Comparison of ENCODE assay signal across 9 cellular contexts in genomic region chr4:41339812-41340809, GRCh38.
DNase-seq lines count a peak whose midpoint lies in the region; ATAC-seq and TF ChIP-seq lines count a peak whose summit lies in the region.
"Had no signal": no experiment of that assay in that cellular context is flagged by ENCODE, and none has a peak within 500 bp of the region (broad histone marks: within the 10 kb centered on the region; RNA-seq: fewer than 3 reads in every experiment).

No MANE protein-coding gene starts in this region.

- H3K36me3 ChIP-seq in IMR-90 (ENCODE audit: control insufficient read depth, insufficient read depth, low read length): no peaks in the 10 kb centered on the region
- no peaks in the 10 kb centered on the region for H3K36me3 ChIP-seq in iPS-20b (ENCODE audit: insufficient read depth, low read depth, low read length)

- no peak overlapping the region for H3K23ac ChIP-seq in IMR-90 (ENCODE audit: low read depth, low read length)

- no peaks in the 10 kb centered on the region for H3K9me3 ChIP-seq in IMR-90 (ENCODE audit: control insufficient read depth, insufficient read depth, low read length)
- H3K9me3 ChIP-seq in iPS-20b (ENCODE audit: insufficient read depth, low read depth, low read length): peaks cover 6% of the 10 kb centered on the region; the same call in 1 of the 2 replicates
- H3K9me3 ChIP-seq: psoas muscle had no signal

- H3K27ac ChIP-seq in IMR-90 (ENCODE audit: insufficient read depth, low read length): no peak overlapping the region
- peak overlapping the region; percentile 54 for H3K27ac ChIP-seq in iPS-20b (ENCODE audit: low read length)
- H3K27ac ChIP-seq: psoas muscle had no signal

- H2AK5ac ChIP-seq in IMR-90 (ENCODE audit: low read depth, low read length): no peak overlapping the region

- H2AFZ ChIP-seq in IMR-90 (replicated peaks; ENCODE audit: low read length, poor library complexity): no peak overlapping the region

- no peaks in the 10 kb centered on the region for H4K20me1 ChIP-seq in IMR-90 (ENCODE audit: insufficient read depth, low read length)

- no peak overlapping the region for H2BK20ac ChIP-seq in IMR-90 (ENCODE audit: low read depth, low read length)

- H4K91ac ChIP-seq in IMR-90 (ENCODE audit: insufficient read depth, low read depth, low read length): no peak overlapping the region

- no peaks in the 10 kb centered on the region for H3K27me3 ChIP-seq in IMR-90 (ENCODE audit: control insufficient read depth, insufficient read depth, low read length)
- no peaks in the 10 kb centered on the region for H3K27me3 ChIP-seq in iPS-20b (ENCODE audit: insufficient read depth, low read length)

- H3K18ac ChIP-seq in IMR-90 (ENCODE audit: low read depth, low read length): no peak overlapping the region

- ATAC-seq in IMR-90 (ENCODE audit: low read depth): peak; percentile 59; the same call in 1 of the 2 replicates
- no peak for ATAC-seq in GM19463 (IDR thresholded peaks at IDR 0.05; ENCODE audit: unreplicated experiment)
- ATAC-seq in GM21576 (IDR thresholded peaks at IDR 0.05; ENCODE audit: unreplicated experiment): no peak

- BruUV-seq in IMR-90 (replicated peaks; lab: Mats Ljungman, UMichigan): no TSS peak

- no peak overlapping the region for H2AK9ac ChIP-seq in IMR-90 (replicated peaks; ENCODE audit: low read depth, low read length, poor library complexity)

- no peaks in the 10 kb centered on the region for H3K79me1 ChIP-seq in IMR-90 (ENCODE audit: low read depth in 1 of 2, low read length in 2 of 2)

- no peak overlapping the region; the same call in 1 of the 2 replicates for H3K4me2 ChIP-seq in IMR-90 (ENCODE audit: low read depth, low read length)

- in situ Hi-C loops in IMR-90 (cut with MboI; ENCODE audit: low sequenced_read_pairs): no loop called here

- WGBS in IMR-90 (ENCODE audit: extremely low coverage in 2 of 2, insufficient read length in 1 of 2), 2 experiments: 0% methylated on average over 2 of the region's 10 CpGs; no CpG with 5 or more reads in 1 of the 2 experiments

- peak; percentile 34 for DNase-seq in IMR-90
- DNase-seq in anterior cingulate cortex (lab: John Stamatoyannopoulos, UW): peak in 46 of 58 donors; percentile 1 to 85 (median 37)
- DNase-seq in superior temporal gyrus (ENCODE audit: extremely low spot score): peak; percentile 94
- DNase-seq in SHP77 treated with DMSO at 0.1 percent for 48 hours (lab: John Stamatoyannopoulos, UW): no peak
- DNase-seq: NCI-H2107, psoas muscle had no signal

- H2BK120ac ChIP-seq in IMR-90 (ENCODE audit: low read depth, low read length): no peak overlapping the region

- H2BK5ac ChIP-seq in IMR-90 (ENCODE audit: low read depth, low read length, poor library complexity, severe bottlenecking): no peak overlapping the region

- no peak for TF ChIP-seq CTCF in IMR-90 (conservative IDR thresholded peaks at IDR 0.05; ENCODE audit: low read depth, low read length)

- no peaks in the 10 kb centered on the region for H3K9me1 ChIP-seq in IMR-90 (ENCODE audit: insufficient read depth, low read length)

- H3K4me3 ChIP-seq in IMR-90 (ENCODE audit: insufficient read depth, low read depth, low read length) (no peak overlapping the region), iPS-20b (ENCODE audit: low read length) (peak overlapping the region; percentile 22; the same call in 1 of the 2 replicates)
- H3K4me3 ChIP-seq: psoas muscle had no signal

- no peak overlapping the region for H3K4ac ChIP-seq in IMR-90 (ENCODE audit: low read depth, low read length)

- H3K4me1 ChIP-seq in IMR-90 (ENCODE audit: control insufficient read depth, insufficient read depth, low read length): no peaks in the 10 kb centered on the region
- H3K4me1 ChIP-seq in iPS-20b (ENCODE audit: insufficient read depth, low read length): peaks cover 13% of the 10 kb centered on the region; the same call in 1 of the 2 replicates
- H3K4me1 ChIP-seq: psoas muscle had no signal

- dilution Hi-C loops in IMR-90 (cut with HindIII; ENCODE audit: low sequenced_read_pairs, unreplicated experiment): no loop called here

- CTCF ChIA-PET in IMR-90 (lab: Yijun Ruan, JAX): interaction anchor here (0.7 kb wide), 1 partner anchor 8 kb away, joined by 3 read pairs; no protein-coding TSS in a partner anchor

- no peak overlapping the region for H2BK15ac ChIP-seq in IMR-90 (ENCODE audit: low read depth, low read length)

- no peak overlapping the region for H4K5ac ChIP-seq in IMR-90 (ENCODE audit: low read depth, low read length)

- no peak for TF ChIP-seq POLR2A in IMR-90 (IDR thresholded peaks at IDR 0.05; ENCODE audit: low read depth, low read length)

- TF ChIP-seq RAD21 in IMR-90 (IDR thresholded peaks at IDR 0.05; ENCODE audit: low read length): no peak

- intact Hi-C loops in IMR-90 (cut with micrococcal nuclease): no loop called here

- H3K56ac ChIP-seq in IMR-90 (ENCODE audit: extremely low read depth, insufficient read depth, low read length): no peak overlapping the region; the same call in 1 of the 2 replicates

- no peak overlapping the region for H3K14ac ChIP-seq in IMR-90 (replicated peaks; ENCODE audit: low read depth, low read length)

- no peak overlapping the region for H3K9ac ChIP-seq in IMR-90 (ENCODE audit: low read depth, low read length)
- peak overlapping the region; percentile 14; the same call in 1 of the 2 replicates for H3K9ac ChIP-seq in iPS-20b (ENCODE audit: low read depth, low read length)

- POLR2A ChIA-PET in IMR-90 (lab: Charles Lee; ENCODE audit: unreplicated experiment): no interaction called here

- no peak overlapping the region for H4K8ac ChIP-seq in IMR-90 (ENCODE audit: low read depth in 2 of 2, low read length in 2 of 2)

TF ChIP-seq in IMR-90, 13 proteins besides CTCF, POLR2A, EP300 and RAD21:
- TF ChIP-seq USF2 (IDR thresholded peaks at IDR 0.05; ENCODE audit: low read depth, low read length) (no peak), SMC3 (IDR thresholded peaks at IDR 0.05; ENCODE audit: low read depth, low read length) (no peak), BHLHE40 (IDR thresholded peaks at IDR 0.05; ENCODE audit: low read depth, low read length) (no peak), MAFK (IDR thresholded peaks at IDR 0.05; ENCODE audit: low read depth, low read length) (no peak), RFX5 (IDR thresholded peaks at IDR 0.05; ENCODE audit: low read depth, low read length) (no peak), CHD1 (IDR thresholded peaks at IDR 0.05; ENCODE audit: low read depth, low read length) (no peak), MXI1 (IDR thresholded peaks at IDR 0.05; ENCODE audit: borderline replicate concordance, low read depth, low read length) (no peak), CEBPB (IDR thresholded peaks at IDR 0.05; ENCODE audit: low read depth, low read length) (no peak), FOS (IDR thresholded peaks at IDR 0.05; ENCODE audit: low read depth, low read length) (no peak), MAZ (IDR thresholded peaks at IDR 0.05; ENCODE audit: borderline replicate concordance, low read depth, low read length) (no peak), RCOR1 (IDR thresholded peaks at IDR 0.05; ENCODE audit: insufficient replicate concordance, low read length) (no peak), NFE2L2 (IDR thresholded peaks at IDR 0.05; ENCODE audit: low read depth, low read length) (no peak), ELK1 (IDR thresholded peaks at IDR 0.05; ENCODE audit: borderline replicate concordance, low read depth, low read length) (no peak)
